In the genomic region with DNA sequence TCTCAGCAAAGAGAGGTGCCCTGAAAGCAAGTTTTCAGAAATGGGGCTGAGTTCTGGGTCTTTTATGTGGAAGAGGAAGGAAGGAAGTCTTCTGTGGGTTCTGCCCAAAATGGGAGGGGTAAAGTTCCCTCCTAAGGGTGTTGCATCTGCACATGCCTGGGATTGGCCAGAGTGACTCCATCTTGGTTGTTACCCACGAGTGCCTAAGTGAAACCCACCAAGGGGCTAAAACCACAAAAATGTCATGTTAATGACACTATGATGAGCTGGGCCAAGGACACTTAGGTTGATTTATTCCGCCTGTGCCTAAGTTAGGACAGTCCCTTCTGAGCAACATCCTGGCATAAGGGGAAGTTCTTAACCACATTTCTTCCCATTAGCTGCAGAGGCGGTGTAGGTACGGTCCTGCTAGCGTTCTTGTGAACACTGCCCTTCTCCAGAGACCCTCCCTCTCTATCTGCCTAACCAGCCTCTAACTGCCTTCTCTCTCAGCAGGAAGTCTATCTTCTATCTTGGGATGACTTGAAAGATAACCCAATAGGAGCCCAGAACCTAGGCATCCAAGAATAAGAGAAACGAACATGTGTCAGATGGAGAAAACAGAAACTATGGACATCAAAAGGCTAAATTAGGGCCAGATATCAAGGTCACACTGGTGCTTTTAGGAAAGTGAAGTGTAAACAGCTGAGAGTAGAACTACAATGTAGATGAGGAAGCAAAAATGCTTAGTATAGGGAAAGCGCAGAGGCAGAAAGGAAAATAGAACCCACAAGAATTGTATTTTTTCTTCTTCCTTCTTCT, we compare ENCODE assay signal across 1 cellular context.
A peak's percentile ranks its signal among the peaks of the same experiment; 100 is the strongest.
TF ChIP-seq lines count a peak whose summit lies in the region.

No MANE protein-coding gene starts in this region.

TF ChIP-seq in K562, 482 proteins besides CTCF, POLR2A, EP300 and RAD21 (continued from another document and continues in another):
- TF ChIP-seq, protein P1, sequence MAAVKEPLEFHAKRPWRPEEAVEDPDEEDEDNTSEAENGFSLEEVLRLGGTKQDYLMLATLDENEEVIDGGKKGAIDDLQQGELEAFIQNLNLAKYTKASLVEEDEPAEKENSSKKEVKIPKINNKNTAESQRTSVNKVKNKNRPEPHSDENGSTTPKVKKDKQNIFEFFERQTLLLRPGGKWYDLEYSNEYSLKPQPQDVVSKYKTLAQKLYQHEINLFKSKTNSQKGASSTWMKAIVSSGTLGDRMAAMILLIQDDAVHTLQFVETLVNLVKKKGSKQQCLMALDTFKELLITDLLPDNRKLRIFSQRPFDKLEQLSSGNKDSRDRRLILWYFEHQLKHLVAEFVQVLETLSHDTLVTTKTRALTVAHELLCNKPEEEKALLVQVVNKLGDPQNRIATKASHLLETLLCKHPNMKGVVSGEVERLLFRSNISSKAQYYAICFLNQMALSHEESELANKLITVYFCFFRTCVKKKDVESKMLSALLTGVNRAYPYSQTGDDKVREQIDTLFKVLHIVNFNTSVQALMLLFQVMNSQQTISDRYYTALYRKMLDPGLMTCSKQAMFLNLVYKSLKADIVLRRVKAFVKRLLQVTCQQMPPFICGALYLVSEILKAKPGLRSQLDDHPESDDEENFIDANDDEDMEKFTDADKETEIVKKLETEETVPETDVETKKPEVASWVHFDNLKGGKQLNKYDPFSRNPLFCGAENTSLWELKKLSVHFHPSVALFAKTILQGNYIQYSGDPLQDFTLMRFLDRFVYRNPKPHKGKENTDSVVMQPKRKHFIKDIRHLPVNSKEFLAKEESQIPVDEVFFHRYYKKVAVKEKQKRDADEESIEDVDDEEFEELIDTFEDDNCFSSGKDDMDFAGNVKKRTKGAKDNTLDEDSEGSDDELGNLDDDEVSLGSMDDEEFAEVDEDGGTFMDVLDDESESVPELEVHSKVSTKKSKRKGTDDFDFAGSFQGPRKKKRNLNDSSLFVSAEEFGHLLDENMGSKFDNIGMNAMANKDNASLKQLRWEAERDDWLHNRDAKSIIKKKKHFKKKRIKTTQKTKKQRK (IDR thresholded peaks at IDR 0.05; ENCODE audit: borderline replicate concordance, low read depth, low read length) = no peak
- peak; percentile 58 for TF ChIP-seq ZNF699 (CRISPR knock-in tag; IDR thresholded peaks at IDR 0.05; ENCODE audit: insufficient replicate concordance)
- peak; percentile 31; the same call in 1 of the 2 replicates for TF ChIP-seq NCOR1 (IDR thresholded peaks at IDR 0.05)
- TF ChIP-seq, protein P2, sequence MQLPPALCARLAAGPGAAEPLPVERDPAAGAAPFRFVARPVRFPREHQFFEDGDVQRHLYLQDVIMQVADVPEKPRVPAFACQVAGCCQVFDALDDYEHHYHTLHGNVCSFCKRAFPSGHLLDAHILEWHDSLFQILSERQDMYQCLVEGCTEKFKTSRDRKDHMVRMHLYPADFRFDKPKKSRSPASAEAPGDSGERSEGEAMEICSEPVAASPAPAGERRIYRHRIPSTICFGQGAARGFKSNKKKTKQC (CRISPR knock-in tag; IDR thresholded peaks at IDR 0.05) = no peak
- TF ChIP-seq TAF9B (IDR thresholded peaks at IDR 0.05; ENCODE audit: partially characterized antibody) = peak; percentile 46
- TF ChIP-seq BRF1 (IDR thresholded peaks at IDR 0.05; ENCODE audit: borderline replicate concordance, extremely low read depth, insufficient read length) = no peak
- TF ChIP-seq ZNF584 (CRISPR knock-in tag; IDR thresholded peaks at IDR 0.05; ENCODE audit: low read depth) = peak; percentile 82
- peak in 1 of 2 experiments; percentile 24 for TF ChIP-seq NCOA2 (IDR thresholded peaks at IDR 0.05; ENCODE audit: partially characterized antibody in 2 of 2)
- TF ChIP-seq ZNF121 (CRISPR knock-in tag; conservative IDR thresholded peaks at IDR 0.05) = no peak
- peak; percentile 96 for TF ChIP-seq PTTG1 (tag; IDR thresholded peaks at IDR 0.05; ENCODE audit: low read depth)
- peak in 1 of 2 experiments; percentile 49; a peak in 1 of 4 replicates for TF ChIP-seq TRIM24 (IDR thresholded peaks at IDR 0.05)
- TF ChIP-seq ZNF3 (CRISPR knock-in tag; IDR thresholded peaks at IDR 0.05) = no peak
- peak; percentile 57 for TF ChIP-seq ZNF316 (IDR thresholded peaks at IDR 0.05)
- peak; percentile 93; the same call in 1 of the 2 replicates for TF ChIP-seq TCFL5 (CRISPR knock-in tag; conservative IDR thresholded peaks at IDR 0.05)
- TF ChIP-seq, protein P3, sequence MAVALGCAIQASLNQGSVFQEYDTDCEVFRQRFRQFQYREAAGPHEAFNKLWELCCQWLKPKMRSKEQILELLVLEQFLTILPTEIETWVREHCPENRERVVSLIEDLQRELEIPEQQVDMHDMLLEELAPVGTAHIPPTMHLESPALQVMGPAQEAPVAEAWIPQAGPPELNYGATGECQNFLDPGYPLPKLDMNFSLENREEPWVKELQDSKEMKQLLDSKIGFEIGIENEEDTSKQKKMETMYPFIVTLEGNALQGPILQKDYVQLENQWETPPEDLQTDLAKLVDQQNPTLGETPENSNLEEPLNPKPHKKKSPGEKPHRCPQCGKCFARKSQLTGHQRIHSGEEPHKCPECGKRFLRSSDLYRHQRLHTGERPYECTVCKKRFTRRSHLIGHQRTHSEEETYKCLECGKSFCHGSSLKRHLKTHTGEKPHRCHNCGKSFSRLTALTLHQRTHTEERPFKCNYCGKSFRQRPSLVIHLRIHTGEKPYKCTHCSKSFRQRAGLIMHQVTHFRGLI (CRISPR knock-in tag; IDR thresholded peaks at IDR 0.05) = peak; percentile 85
- no peak for TF ChIP-seq MAFK (IDR thresholded peaks at IDR 0.05; ENCODE audit: low read length)
- peak; percentile 93 for TF ChIP-seq ZNF644 (tag; IDR thresholded peaks at IDR 0.05; ENCODE audit: low read depth)
- peak; percentile 89 for TF ChIP-seq ZNF395 (CRISPR knock-in tag; IDR thresholded peaks at IDR 0.05)
- peak; percentile 73; the same call in 1 of the 2 replicates for TF ChIP-seq MTF1 (CRISPR knock-in tag; IDR thresholded peaks at IDR 0.05; ENCODE audit: borderline replicate concordance)
- peak; percentile 79; the same call in 1 of the 2 replicates for TF ChIP-seq ZNF354B (CRISPR knock-in tag; IDR thresholded peaks at IDR 0.05)
- peak; percentile 85 for TF ChIP-seq ATF4 (CRISPR knock-in tag; IDR thresholded peaks at IDR 0.05)
- TF ChIP-seq ZNF764 (CRISPR knock-in tag; IDR thresholded peaks at IDR 0.05; ENCODE audit: low read depth) = peak; percentile 22; the same call in 1 of the 2 replicates
- TF ChIP-seq HMBOX1 (IDR thresholded peaks at IDR 0.05) = peak; percentile 84
- TF ChIP-seq MITF (IDR thresholded peaks at IDR 0.05) = no peak
- peak; percentile 98 for TF ChIP-seq ZBTB9 (CRISPR knock-in tag; IDR thresholded peaks at IDR 0.05)
- peak; percentile 82 for TF ChIP-seq ZNF561 (CRISPR knock-in tag; conservative IDR thresholded peaks at IDR 0.05)
- TF ChIP-seq CC2D1A (IDR thresholded peaks at IDR 0.05) = no peak; the same call in 1 of the 2 replicates
- TF ChIP-seq ZNF347 (CRISPR knock-in tag; IDR thresholded peaks at IDR 0.05; ENCODE audit: low read depth) = peak; percentile 86; the same call in 1 of the 2 replicates
- no peak for TF ChIP-seq CCNT2 (IDR thresholded peaks at IDR 0.05; ENCODE audit: borderline replicate concordance, extremely low read depth, insufficient read length, low read depth, low read length)
- no peak for TF ChIP-seq FOXA1 (IDR thresholded peaks at IDR 0.05; ENCODE audit: borderline replicate concordance)
- no peak for TF ChIP-seq POLR2AphosphoS5 (IDR thresholded peaks at IDR 0.05; ENCODE audit: control insufficient read depth, insufficient read depth, low read depth, low read length)
- TF ChIP-seq, protein P4, sequence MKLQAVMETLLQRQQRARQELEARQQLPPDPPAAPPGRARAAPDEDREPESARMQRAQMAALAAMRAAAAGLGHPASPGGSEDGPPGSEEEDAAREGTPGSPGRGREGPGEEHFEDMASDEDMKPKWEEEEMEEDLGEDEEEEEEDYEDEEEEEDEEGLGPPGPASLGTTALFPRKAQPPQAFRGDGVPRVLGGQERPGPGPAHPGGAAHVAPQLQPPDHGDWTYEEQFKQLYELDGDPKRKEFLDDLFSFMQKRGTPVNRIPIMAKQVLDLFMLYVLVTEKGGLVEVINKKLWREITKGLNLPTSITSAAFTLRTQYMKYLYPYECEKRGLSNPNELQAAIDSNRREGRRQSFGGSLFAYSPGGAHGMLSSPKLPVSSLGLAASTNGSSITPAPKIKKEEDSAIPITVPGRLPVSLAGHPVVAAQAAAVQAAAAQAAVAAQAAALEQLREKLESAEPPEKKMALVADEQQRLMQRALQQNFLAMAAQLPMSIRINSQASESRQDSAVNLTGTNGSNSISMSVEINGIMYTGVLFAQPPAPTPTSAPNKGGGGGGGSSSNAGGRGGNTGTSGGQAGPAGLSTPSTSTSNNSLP (IDR thresholded peaks at IDR 0.05; ENCODE audit: borderline replicate concordance, low read depth, low read length) = no peak
- no peak for TF ChIP-seq ZNF124 (CRISPR knock-in tag; IDR thresholded peaks at IDR 0.05)
- TF ChIP-seq EWSR1 (IDR thresholded peaks at IDR 0.05; ENCODE audit: borderline replicate concordance, low read depth, partially characterized antibody) = no peak
- TF ChIP-seq RB1 (IDR thresholded peaks at IDR 0.05; ENCODE audit: low read depth) = no peak
- no peak for TF ChIP-seq ZHX1 (conservative IDR thresholded peaks at IDR 0.05; ENCODE audit: low read length)
- peak; percentile 67; the same call in 1 of the 2 replicates for TF ChIP-seq TEAD2 (tag; IDR thresholded peaks at IDR 0.05)
